ENCODE assay signal across 8 cellular contexts in genomic region chr15:78565097-78565950, GRCh38. TPM values are rescaled to one million over a fixed set of nuclear protein-coding genes. Genes with fewer than 3 reads are reported as not detected.
A peak's percentile ranks its signal among the peaks of the same experiment; 100 is the strongest.
DNase-seq lines count a peak whose midpoint lies in the region; ATAC-seq and TF ChIP-seq lines count a peak whose summit lies in the region.

CHRNA5 (plus strand) TSS chr15:78565520; CDS start chr15:78565720, 200 bp downstream.

- no peaks in the 10 kb centered on the region for H4K20me1 ChIP-seq in SU-DHL-6 (ENCODE audit: low read depth, low read length)

- H3K4me2 ChIP-seq in SU-DHL-6 (ENCODE audit: low read depth, low read length, poor library complexity, severe bottlenecking) = peak within 1 kb of the TSS; percentile 67

- no peak for TF ChIP-seq EP300 in sigmoid colon (IDR thresholded peaks at IDR 0.05)

- TF ChIP-seq CTCF in SU-DHL-6 (IDR thresholded peaks at IDR 0.05; ENCODE audit: insufficient read depth, low read length, poor library complexity, severe bottlenecking) (no peak), sigmoid colon (IDR thresholded peaks at IDR 0.05) (no peak)

- H3F3A ChIP-seq in SU-DHL-6 (ENCODE audit: insufficient read depth) = no peaks in the 10 kb centered on the region

- H3K4me3 ChIP-seq in SU-DHL-6 (ENCODE audit: insufficient read depth, low read length, poor library complexity, severe bottlenecking) (peak within 1 kb of the TSS; percentile 61), sigmoid colon (peak within 1 kb of the TSS; percentile 42 to 61 (median 54))

- H3K27me3 ChIP-seq in SU-DHL-6 (ENCODE audit: low read length) (no peaks in the 10 kb centered on the region), sigmoid colon (no peaks in the 10 kb centered on the region)

- no peak for TF ChIP-seq POLR2A in sigmoid colon (IDR thresholded peaks at IDR 0.05)

- ATAC-seq in HG02588 (IDR thresholded peaks at IDR 0.05; ENCODE audit: unreplicated experiment) = peak; percentile 61
- ATAC-seq in left ventricle myocardium superior = peak; percentile 98

- H3K9me3 ChIP-seq in SU-DHL-6 (ENCODE audit: insufficient read depth, low read length) (no peaks in the 10 kb centered on the region), sigmoid colon (no peaks in the 10 kb centered on the region)

- no peaks in the 10 kb centered on the region for H3K36me3 ChIP-seq in SU-DHL-6 (ENCODE audit: low read length)
- no peaks in the 10 kb centered on the region for H3K36me3 ChIP-seq in sigmoid colon

- intact Hi-C loops in left ventricle myocardium superior (cut with micrococcal nuclease) (no loop called here), sigmoid colon (cut with DNase I) (loop anchor here (2.0 to 10.0 kb wide), 2 partner anchors 25 to 131 kb away; partner anchors contain the start of genes IREB2 and PSMA4)

- H3K79me2 ChIP-seq in SU-DHL-6 (ENCODE audit: insufficient read depth, low read length) = no peaks in the 10 kb centered on the region

- no peak within 1 kb of the TSS for H3K27ac ChIP-seq in SU-DHL-6 (ENCODE audit: low read depth, low read length)
- peak within 1 kb of the TSS; percentile 62 to 82 (median 80) for H3K27ac ChIP-seq in sigmoid colon

- 0 to 1% methylated on average over 75 of the region's 75 CpGs for WGBS in sigmoid colon, 2 donors

- peaks cover 0 to 18% (median 10%) of the 10 kb centered on the region in 4 donors for H3K4me1 ChIP-seq in sigmoid colon

- H3K9me2 ChIP-seq in SU-DHL-6 (replicated peaks; ENCODE audit: insufficient read depth, low read length) = no peaks in the 10 kb centered on the region

- DNase-seq in GF-D8 (lab: John Stamatoyannopoulos, UW) (peak; percentile 62), NCI-H1105 treated with DMSO at 0.1 percent for 48 hours (lab: John Stamatoyannopoulos, UW) (peak; percentile 67), left ventricle myocardium superior (peak; percentile 89), sigmoid colon (peak; percentile 97), midbrain (lab: John Stamatoyannopoulos, UW) (no peak)
- peak; percentile 3 for DNase-seq in activated naive CD8-positive, alpha-beta T cell treated with anti-CD3 and anti-CD28 coated beads, Interleukin-2, amount 50 U/mL, for 16 hours (ENCODE audit: low read depth, low spot score)

- peak within 1 kb of the TSS; percentile 98 for H2AFZ ChIP-seq in SU-DHL-6 (ENCODE audit: low read depth, low read length, severe bottlenecking)

- H3K9ac ChIP-seq in SU-DHL-6 (ENCODE audit: low read length) = peak within 1 kb of the TSS; percentile 62

RNA-seq across cellular contexts. Expression of gene CHRNA5, which starts in this region (rescaled TPM):
- 4.4 TPM for total RNA-seq in left ventricle myocardium superior
- total RNA-seq in sigmoid colon = 1 to 10 TPM; 1.2 to 3.0 (median 1.7) TPM
- 1 to 10 TPM in 2 of 3 donors, under 1 TPM in 1; 0.92 to 3.8 (median 1.8) TPM for polyA plus RNA-seq in sigmoid colon
